20 cellular contexts compared by ENCODE assay signal in the genomic region with DNA sequence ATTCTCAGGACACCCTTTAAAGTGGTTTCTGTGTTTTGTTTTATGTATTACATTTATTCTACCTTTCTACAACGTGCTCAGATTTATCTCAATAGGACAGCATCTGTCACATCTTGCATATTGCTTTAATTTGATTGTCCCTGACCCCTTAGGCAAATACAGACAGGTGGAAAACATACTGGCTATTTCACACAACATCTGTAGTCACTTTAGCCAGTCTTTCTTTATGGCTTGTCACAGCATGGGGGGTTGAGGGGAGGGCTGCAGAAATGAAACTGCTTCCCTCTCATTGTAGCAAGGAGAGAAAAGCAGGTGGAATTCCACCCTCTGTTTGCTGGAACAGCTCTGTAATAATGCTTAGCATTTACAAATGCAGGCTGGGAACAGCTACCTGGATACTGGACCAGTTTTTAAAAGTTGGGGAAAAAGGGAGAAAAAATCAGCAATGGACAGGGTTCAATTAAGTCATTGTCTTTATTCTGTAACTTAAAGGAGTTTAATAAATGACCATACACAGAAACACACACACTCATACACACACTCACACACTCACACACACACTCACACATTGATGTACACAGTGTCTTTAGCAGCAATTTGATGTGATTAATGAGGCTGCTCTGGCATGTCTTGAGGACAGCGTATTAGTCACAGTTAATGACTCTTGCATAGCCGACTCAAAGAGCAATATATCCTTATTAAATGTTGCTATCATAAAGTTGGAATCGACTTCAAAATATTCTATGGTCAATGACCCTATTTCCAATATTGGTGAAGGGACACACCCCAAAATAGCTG.
A peak's percentile ranks its signal among the peaks of the same experiment; 100 is the strongest.
DNase-seq lines count a peak whose midpoint lies in the region; ATAC-seq, FAIRE-seq and TF ChIP-seq lines count a peak whose summit lies in the region.
"Had no signal": no experiment of that assay in that cellular context is flagged by ENCODE, and none has a peak within 500 bp of the region (broad histone marks: within the 10 kb centered on the region; RNA-seq: fewer than 3 reads in every experiment).

No MANE protein-coding gene starts in this region.

- dilution Hi-C loops in keratinocyte (cut with MboI; ENCODE audit: extremely low pct_ligation_motif_present, low sequenced_read_pairs): no loop called here

- 47 to 52% methylated on average over 4 of the region's 4 CpGs for WGBS in transverse colon (ENCODE audit: low coverage in 1 of 2), 2 donors

- in situ Hi-C loops in transverse colon (cut with MboI; ENCODE audit: low pct_ligation_motif_present in 1 of 4, low pct_unique_long_range_greater_than_20kb in 1 of 4, low sequenced_read_pairs in 3 of 4): no loop called here

- H4K20me1 ChIP-seq in keratinocyte (ENCODE audit: control insufficient read depth, extremely low read depth, insufficient read depth, low read length): no peaks in the 10 kb centered on the region

- no peak for TF ChIP-seq CTCF in keratinocyte (optimal IDR thresholded peaks at IDR 0.05 in 1 of 3, IDR thresholded peaks at IDR 0.05 in 1 of 3, conservative IDR thresholded peaks at IDR 0.05 in 1 of 3; ENCODE audit: extremely low read depth in 1 of 3, insufficient read depth in 2 of 3, low read length in 3 of 3)
- no peak for TF ChIP-seq CTCF in transverse colon (IDR thresholded peaks at IDR 0.05)

- H3K4me3 ChIP-seq in keratinocyte (ENCODE audit: control insufficient read depth in 2 of 3, extremely low read depth in 1 of 3, insufficient read depth in 2 of 3, low read depth in 1 of 3, low read length in 3 of 3): no peak overlapping the region
- H3K4me3 ChIP-seq in transverse colon: no peak overlapping the region

- H3K27ac ChIP-seq in keratinocyte (ENCODE audit: control insufficient read depth, insufficient read depth, low read length) (no peak overlapping the region), transverse colon (no peak overlapping the region)

- no peaks in the 10 kb centered on the region for H3K79me2 ChIP-seq in keratinocyte (ENCODE audit: control insufficient read depth, insufficient read depth, low read length)

- ATAC-seq in GM19455 (IDR thresholded peaks at IDR 0.05; ENCODE audit: unreplicated experiment) (no peak), HG02970 (IDR thresholded peaks at IDR 0.05; ENCODE audit: low FRiP score, unreplicated experiment) (no peak), HG02885 (IDR thresholded peaks at IDR 0.05; ENCODE audit: poor library complexity, unreplicated experiment) (no peak)
- ATAC-seq: activated T-helper 17 cell treated with anti-CD3 and anti-CD28 coated beads, Interleukin-2, amount 50 U/mL, for 72 hours; HCT116; left lobe of liver had no signal

- intact Hi-C loops in transverse colon (cut with DNase I; ENCODE audit: low total_unique reads): no loop called here

- no peak for DNase-seq in HEK293T (ENCODE audit: extremely low spot score)
- peak; percentile 69 to 93 for DNase-seq in NCI-H2081 (lab: John Stamatoyannopoulos, UW)
- DNase-seq in RKO (ENCODE audit: low spot score): peak; percentile 36
- no peak for DNase-seq in keratinocyte (ENCODE audit: low read depth, low spot score)
- no peak for DNase-seq in transverse colon
- DNase-seq: activated CD4-positive, CD25-positive, alpha-beta regulatory T cell; activated CD8-positive, alpha-beta memory T cell treated with anti-CD3 and anti-CD28 coated beads for 24 hours; AML-193; central memory CD4-positive, alpha-beta T cell; effector CD4-positive, alpha-beta T cell; IMR-90; NK-92 treated with Interleukin-12 subunit alpha and Interleukin-12 subunit beta, amount 100 ng/mL, for 24 hours; stimulated activated CD4-positive, alpha-beta T cell treated with anti-CD3 and anti-CD28 coated beads, Interleukin-4, amount 100 ng/mL, for 1 hour; T-helper 2 cell had no signal

- H3K27me3 ChIP-seq in keratinocyte (ENCODE audit: control insufficient read depth, extremely low read depth, insufficient read depth, low read length): no peaks in the 10 kb centered on the region
- H3K27me3 ChIP-seq in transverse colon: no peaks in the 10 kb centered on the region

- peak; percentile 79 for FAIRE-seq in keratinocyte (lab: Jason Lieb, UNC)

- H3K4me1 ChIP-seq in keratinocyte (ENCODE audit: control insufficient read depth, extremely low read depth, insufficient read depth, low read length): peaks cover 18% of the 10 kb centered on the region
- no peaks in the 10 kb centered on the region for H3K4me1 ChIP-seq in transverse colon

- no peak for TF ChIP-seq POLR2A in transverse colon (IDR thresholded peaks at IDR 0.05)

- H3K36me3 ChIP-seq in keratinocyte (ENCODE audit: control insufficient read depth in 2 of 2, extremely low read depth in 1 of 2, insufficient read depth in 2 of 2, low read length in 2 of 2): no peaks in the 10 kb centered on the region
- no peaks in the 10 kb centered on the region for H3K36me3 ChIP-seq in transverse colon

- H3K4me2 ChIP-seq in keratinocyte (ENCODE audit: control insufficient read depth, extremely low read depth, insufficient read depth, low read depth, low read length): no peak overlapping the region

- TF ChIP-seq EP300 in transverse colon (IDR thresholded peaks at IDR 0.05; ENCODE audit: low read depth): no peak

- H3K9me1 ChIP-seq in keratinocyte (ENCODE audit: control insufficient read depth, extremely low read depth, insufficient read depth, low read length): no peaks in the 10 kb centered on the region

- CTCF ChIA-PET in HEK293T (lab: Yijun Ruan, JAX): no interaction called here

- no peak overlapping the region for H3K9ac ChIP-seq in keratinocyte (ENCODE audit: control insufficient read depth, extremely low read depth, insufficient read depth, low read length)

- POLR2A ChIA-PET in HEK293T (lab: Yijun Ruan, JAX): no interaction called here

- H2AFZ ChIP-seq in keratinocyte (ENCODE audit: control insufficient read depth, low read length): no peak overlapping the region

- H3K9me3 ChIP-seq in keratinocyte (ENCODE audit: control insufficient read depth, low read depth, low read length) (no peaks in the 10 kb centered on the region), transverse colon (peaks cover 0 to under 1% of the 10 kb centered on the region in 2 donors)

TF ChIP-seq in HEK293T, 16 proteins besides CTCF, POLR2A, EP300 and RAD21:
- TF ChIP-seq ZNF384 (IDR thresholded peaks at IDR 0.05): no peak
- TF ChIP-seq, protein P1, sequence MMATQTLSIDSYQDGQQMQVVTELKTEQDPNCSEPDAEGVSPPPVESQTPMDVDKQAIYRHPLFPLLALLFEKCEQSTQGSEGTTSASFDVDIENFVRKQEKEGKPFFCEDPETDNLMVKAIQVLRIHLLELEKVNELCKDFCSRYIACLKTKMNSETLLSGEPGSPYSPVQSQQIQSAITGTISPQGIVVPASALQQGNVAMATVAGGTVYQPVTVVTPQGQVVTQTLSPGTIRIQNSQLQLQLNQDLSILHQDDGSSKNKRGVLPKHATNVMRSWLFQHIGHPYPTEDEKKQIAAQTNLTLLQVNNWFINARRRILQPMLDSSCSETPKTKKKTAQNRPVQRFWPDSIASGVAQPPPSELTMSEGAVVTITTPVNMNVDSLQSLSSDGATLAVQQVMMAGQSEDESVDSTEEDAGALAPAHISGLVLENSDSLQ (IDR thresholded peaks at IDR 0.05): 0 out of 2 replicates have a peak, but pooled peaks have one; percentile 30
- no peak for TF ChIP-seq HDGF (IDR thresholded peaks at IDR 0.05; ENCODE audit: borderline replicate concordance)

Comparison
In these comparisons a context has a peak if more than half of its experiments do, and no peak if none do; other contexts are left out.
1. DNase-seq: peak in NCI-H2081 (2 of 2) and RKO (single experiment); none in HEK293T (single experiment), keratinocyte (single experiment) and transverse colon (single experiment).